ENCODE assay signal across 13 cellular contexts in the genomic region with DNA sequence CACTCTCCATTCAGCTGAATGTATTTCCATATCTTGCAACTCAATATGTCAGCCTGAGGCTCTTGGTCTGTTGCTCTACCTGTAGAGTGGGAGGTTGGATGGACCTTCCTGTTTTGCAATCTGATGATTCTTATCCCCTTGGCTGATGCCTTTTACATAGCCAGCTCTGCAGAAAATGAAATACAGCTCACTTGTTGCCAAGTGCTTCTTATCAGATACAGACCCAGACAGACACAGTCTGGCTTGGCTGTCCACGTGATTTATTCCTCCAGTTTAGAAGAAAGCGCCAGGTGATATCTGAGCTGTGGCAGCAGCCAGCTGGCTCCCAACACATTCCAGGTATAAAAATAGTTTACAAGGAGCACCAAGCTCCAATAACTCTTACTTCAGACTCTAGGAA.
DNase-seq lines count a peak whose midpoint lies in the region; ATAC-seq, FAIRE-seq and TF ChIP-seq lines count a peak whose summit lies in the region.
"Had no signal": no experiment of that assay in that cellular context is flagged by ENCODE, and none has a peak within 500 bp of the region (broad histone marks: within the 10 kb centered on the region; RNA-seq: fewer than 3 reads in every experiment).

No MANE protein-coding gene starts in this region.

- peak overlapping the region; percentile 5 for H3K27ac ChIP-seq in cardiac muscle cell
- no peak overlapping the region for H3K27ac ChIP-seq in right atrium auricular region
- H3K27ac ChIP-seq: A549 had no signal

- DNase-seq in cardiac muscle cell (ENCODE audit: low read depth in 1 of 2, low spot score in 1 of 2) (peak in 1 of 2 donors; percentile 57), right atrium auricular region (ENCODE audit: low spot score) (no peak), islet precursor cell (peak; percentile 96), urothelium cell line (ENCODE audit: low spot score) (peak; percentile 29), Kasumi-1 (lab: John Stamatoyannopoulos, UW) (no peak), HT-29 (ENCODE audit: low spot score) (no peak), SHP77 treated with DMSO at 0.1 percent for 48 hours (lab: John Stamatoyannopoulos, UW) (no peak)
- DNase-seq: COR-L47, erythroblast, sigmoid colon, T-helper 2 cell had no signal

- peak; percentile 79 for ATAC-seq in SK-N-SH treated with all-trans-retinoic acid at 6 μM for 48 hours
- ATAC-seq: A549 had no signal

- H3K4me3 ChIP-seq in cardiac muscle cell: no peak overlapping the region
- H3K4me3 ChIP-seq in right atrium auricular region: no peak overlapping the region
- H3K4me3 ChIP-seq: A549, sigmoid colon had no signal

- no peaks in the 10 kb centered on the region for H3K36me3 ChIP-seq in cardiac muscle cell
- no peaks in the 10 kb centered on the region for H3K36me3 ChIP-seq in right atrium auricular region
- H3K36me3 ChIP-seq: sigmoid colon had no signal

- H3K27me3 ChIP-seq in cardiac muscle cell (no peaks in the 10 kb centered on the region), right atrium auricular region (no peaks in the 10 kb centered on the region)
- H3K27me3 ChIP-seq: sigmoid colon had no signal

- no peak for FAIRE-seq in urothelium cell line (lab: Jason Lieb, UNC)
- FAIRE-seq: A549 had no signal

- TF ChIP-seq CTCF in cardiac muscle cell (IDR thresholded peaks at IDR 0.05; ENCODE audit: low read depth, low read length): no peak
- TF ChIP-seq CTCF in right atrium auricular region (IDR thresholded peaks at IDR 0.05): no peak

- no peaks in the 10 kb centered on the region for H3K9me3 ChIP-seq in cardiac muscle cell (ENCODE audit: low read depth)
- H3K9me3 ChIP-seq in right atrium auricular region: no peaks in the 10 kb centered on the region
- H3K9me3 ChIP-seq: A549, sigmoid colon had no signal

- H3K4me1 ChIP-seq in cardiac muscle cell (ENCODE audit: low read depth) (peaks cover 51% of the 10 kb centered on the region), right atrium auricular region (peaks cover 0 to 35% of the 10 kb centered on the region in 2 donors)
- H3K4me1 ChIP-seq: A549 had no signal

TF ChIP-seq in SK-N-SH treated with all-trans-retinoic acid at 6 μM for 48 hours, 23 proteins besides CTCF, POLR2A, EP300 and RAD21 (continues in another document):
- TF ChIP-seq RARB (CRISPR knock-in tag; IDR thresholded peaks at IDR 0.05) (no peak), OSR1 (CRISPR knock-in tag; IDR thresholded peaks at IDR 0.05) (no peak), GLIS3 (CRISPR knock-in tag; IDR thresholded peaks at IDR 0.05) (no peak), ZNF8 (CRISPR knock-in tag; IDR thresholded peaks at IDR 0.05) (no peak), ARNTL (CRISPR knock-in tag; IDR thresholded peaks at IDR 0.05; ENCODE audit: borderline replicate concordance, low read depth) (no peak), ISL1 (CRISPR knock-in tag; IDR thresholded peaks at IDR 0.05) (peak; percentile 68), SNAI2 (CRISPR knock-in tag; IDR thresholded peaks at IDR 0.05) (no peak), ZNF70 (CRISPR knock-in tag; IDR thresholded peaks at IDR 0.05) (peak; percentile 95), ZC3H10 (CRISPR knock-in tag; IDR thresholded peaks at IDR 0.05) (no peak), PATZ1 (CRISPR knock-in tag; IDR thresholded peaks at IDR 0.05; ENCODE audit: borderline replicate concordance) (no peak), ZFP3 (CRISPR knock-in tag; IDR thresholded peaks at IDR 0.05) (peak; percentile 53; the same call in 1 of the 2 replicates), TOX (CRISPR knock-in tag; IDR thresholded peaks at IDR 0.05; ENCODE audit: borderline replicate concordance) (no peak), ZFP30 (CRISPR knock-in tag; IDR thresholded peaks at IDR 0.05) (no peak), ESRRG (CRISPR knock-in tag; IDR thresholded peaks at IDR 0.05) (no peak), TSHZ2 (CRISPR knock-in tag; IDR thresholded peaks at IDR 0.05) (peak; percentile 80), BACH2 (CRISPR knock-in tag; IDR thresholded peaks at IDR 0.05; ENCODE audit: borderline replicate concordance) (no peak), TCF4 (CRISPR knock-in tag; IDR thresholded peaks at IDR 0.05; ENCODE audit: borderline replicate concordance) (peak; percentile 76; the same call in 1 of the 2 replicates), POU6F1 (CRISPR knock-in tag; IDR thresholded peaks at IDR 0.05; ENCODE audit: borderline replicate concordance, low read depth) (no peak), CSDC2 (CRISPR knock-in tag; IDR thresholded peaks at IDR 0.05) (no peak), ZNF565 (CRISPR knock-in tag; conservative IDR thresholded peaks at IDR 0.05; ENCODE audit: low read depth) (no peak)
- TF ChIP-seq, protein P1, sequence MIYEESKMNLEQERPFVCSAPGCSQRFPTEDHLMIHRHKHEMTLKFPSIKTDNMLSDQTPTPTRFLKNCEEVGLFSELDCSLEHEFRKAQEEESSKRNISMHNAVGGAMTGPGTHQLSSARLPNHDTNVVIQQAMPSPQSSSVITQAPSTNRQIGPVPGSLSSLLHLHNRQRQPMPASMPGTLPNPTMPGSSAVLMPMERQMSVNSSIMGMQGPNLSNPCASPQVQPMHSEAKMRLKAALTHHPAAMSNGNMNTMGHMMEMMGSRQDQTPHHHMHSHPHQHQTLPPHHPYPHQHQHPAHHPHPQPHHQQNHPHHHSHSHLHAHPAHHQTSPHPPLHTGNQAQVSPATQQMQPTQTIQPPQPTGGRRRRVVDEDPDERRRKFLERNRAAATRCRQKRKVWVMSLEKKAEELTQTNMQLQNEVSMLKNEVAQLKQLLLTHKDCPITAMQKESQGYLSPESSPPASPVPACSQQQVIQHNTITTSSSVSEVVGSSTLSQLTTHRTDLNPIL (CRISPR knock-in tag; IDR thresholded peaks at IDR 0.05; ENCODE audit: low read depth): no peak
- TF ChIP-seq, protein P2, sequence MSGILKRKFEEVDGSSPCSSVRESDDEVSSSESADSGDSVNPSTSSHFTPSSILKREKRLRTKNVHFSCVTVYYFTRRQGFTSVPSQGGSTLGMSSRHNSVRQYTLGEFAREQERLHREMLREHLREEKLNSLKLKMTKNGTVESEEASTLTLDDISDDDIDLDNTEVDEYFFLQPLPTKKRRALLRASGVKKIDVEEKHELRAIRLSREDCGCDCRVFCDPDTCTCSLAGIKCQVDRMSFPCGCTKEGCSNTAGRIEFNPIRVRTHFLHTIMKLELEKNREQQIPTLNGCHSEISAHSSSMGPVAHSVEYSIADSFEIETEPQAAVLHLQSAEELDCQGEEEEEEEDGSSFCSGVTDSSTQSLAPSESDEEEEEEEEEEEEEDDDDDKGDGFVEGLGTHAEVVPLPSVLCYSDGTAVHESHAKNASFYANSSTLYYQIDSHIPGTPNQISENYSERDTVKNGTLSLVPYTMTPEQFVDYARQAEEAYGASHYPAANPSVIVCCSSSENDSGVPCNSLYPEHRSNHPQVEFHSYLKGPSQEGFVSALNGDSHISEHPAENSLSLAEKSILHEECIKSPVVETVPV (CRISPR knock-in tag; IDR thresholded peaks at IDR 0.05): no peak

Comparison
In these comparisons a context has a peak if more than half of its experiments do, and no peak if none do; other contexts are left out.
1. DNase-seq: peak in islet precursor cell (single experiment) and urothelium cell line (single experiment); none in right atrium auricular region (single experiment), Kasumi-1 (0 of 2), HT-29 (single experiment) and SHP77 treated with DMSO at 0.1 percent for 48 hours (single experiment).